Comparison of ENCODE assay signal across 20 cellular contexts in the genomic region with DNA sequence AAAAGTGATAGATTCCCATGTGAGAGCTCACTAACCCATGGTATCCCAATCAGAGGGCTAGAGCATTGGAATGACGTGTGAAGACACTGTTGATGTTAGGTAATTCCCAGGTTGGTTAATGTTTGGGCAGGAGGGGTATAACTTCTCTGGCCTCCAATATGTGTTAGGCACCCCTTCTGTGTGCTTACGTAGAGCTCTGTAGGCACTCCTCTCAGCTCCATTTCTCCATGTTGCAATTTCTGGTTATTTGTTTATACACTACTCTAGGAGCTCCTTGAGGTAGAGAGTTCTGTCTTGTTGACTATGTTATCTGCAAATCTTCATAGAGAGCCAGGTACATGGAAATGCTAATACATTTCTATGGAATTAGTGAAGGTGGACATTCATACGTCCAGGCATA.
"Had no signal": no experiment of that assay in that cellular context is flagged by ENCODE, and none has a peak within 500 bp of the region (broad histone marks: within the 10 kb centered on the region; RNA-seq: fewer than 3 reads in every experiment).

No MANE protein-coding gene starts in this region.

- H3K36me3 Mint-ChIP-seq: activated naive CD4-positive, alpha-beta T cell treated with anti-CD3 and anti-CD28 coated beads, Interleukin-2, amount 50 U/mL, for 72 hours; brain; mesothelial cell of epicardium; stimulated activated effector memory CD8-positive, alpha-beta T cell treated with anti-CD3 and anti-CD28 coated beads, Interleukin-12 subunit alpha, Interleukin-12 subunit beta, amount 100 ng/mL, for 72 hours; T-cell had no signal

- H3K4me3 Mint-ChIP-seq: brain; mesothelial cell of epicardium; nephron progenitor cell; stimulated activated effector memory CD8-positive, alpha-beta T cell treated with anti-CD3 and anti-CD28 coated beads, Interleukin-12 subunit alpha, Interleukin-12 subunit beta, amount 100 ng/mL, for 72 hours; T-cell; T-helper 2 cell treated with Interferon-gamma antibody and Interleukin-4, amounts not matched to agents 5 μg/mL and 100 μg/mL, for 36 hours had no signal

- H3K27ac ChIP-seq: epithelial cell of prostate, gastroesophageal sphincter, heart left ventricle, parathyroid adenoma, right lobe of liver, skin epidermis, testis, VCaP had no signal

- ATAC-seq: activated naive CD4-positive, alpha-beta T cell treated with anti-CD3 and anti-CD28 coated beads, Interleukin-2, amount 50 U/mL, for 72 hours; gastroesophageal sphincter; heart left ventricle; left lobe of liver; right lobe of liver; T-cell had no signal

- H3K27me3 ChIP-seq: right lobe of liver, testis had no signal

- H3K36me3 ChIP-seq: gastroesophageal sphincter, heart left ventricle, right lobe of liver had no signal

- H3K4me1 Mint-ChIP-seq: brain; mesothelial cell of epicardium; nephron progenitor cell; stimulated activated effector memory CD8-positive, alpha-beta T cell treated with anti-CD3 and anti-CD28 coated beads, Interleukin-12 subunit alpha, Interleukin-12 subunit beta, amount 100 ng/mL, for 72 hours; T-cell had no signal

- H3K4me3 ChIP-seq: gastroesophageal sphincter, heart left ventricle, right lobe of liver, skin epidermis, testis had no signal

- H3K27ac Mint-ChIP-seq: activated naive CD4-positive, alpha-beta T cell treated with anti-CD3 and anti-CD28 coated beads, Interleukin-2, amount 50 U/mL, for 72 hours; brain; mesothelial cell of epicardium; nephron progenitor cell; stimulated activated effector memory CD8-positive, alpha-beta T cell treated with anti-CD3 and anti-CD28 coated beads, Interleukin-12 subunit alpha, Interleukin-12 subunit beta, amount 100 ng/mL, for 72 hours; T-helper 2 cell treated with Interferon-gamma antibody and Interleukin-4, amounts not matched to agents 5 μg/mL and 100 μg/mL, for 36 hours had no signal

- DNase-seq: activated T-cell treated with anti-CD3 and anti-CD28 coated beads, Interleukin-2, amount 50 U/mL, for 1 hour; aorta; heart left ventricle; nephron progenitor cell; right lobe of liver; stimulated activated CD4-positive, alpha-beta T cell treated with anti-CD3 and anti-CD28 coated beads, Interleukin-2, amount 100 ng/mL, for 24 hours; T-cell; testis; trophoblast cell had no signal

- H3K9me3 Mint-ChIP-seq: activated naive CD4-positive, alpha-beta T cell treated with anti-CD3 and anti-CD28 coated beads, Interleukin-2, amount 50 U/mL, for 72 hours; stimulated activated effector memory CD8-positive, alpha-beta T cell treated with anti-CD3 and anti-CD28 coated beads, Interleukin-12 subunit alpha, Interleukin-12 subunit beta, amount 100 ng/mL, for 72 hours; T-cell; T-helper 2 cell treated with Interferon-gamma antibody and Interleukin-4, amounts not matched to agents 5 μg/mL and 100 μg/mL, for 36 hours had no signal

- H3K9me3 ChIP-seq: gastroesophageal sphincter, heart left ventricle, right lobe of liver, testis had no signal

- H3K4me1 ChIP-seq: gastroesophageal sphincter, heart left ventricle, parathyroid adenoma, right lobe of liver, testis had no signal
